Comparison of ENCODE assay signal across 8 cellular contexts in genomic region chr2:112542974-112543760, GRCh38. TPM values are rescaled to one million over a fixed set of nuclear protein-coding genes. Genes with fewer than 3 reads are reported as not detected.
A peak's percentile ranks its signal among the peaks of the same experiment; 100 is the strongest.
DNase-seq lines count a peak whose midpoint lies in the region; ATAC-seq, FAIRE-seq and TF ChIP-seq lines count a peak whose summit lies in the region.

No MANE protein-coding gene starts in this region.

- DNase-seq in activated T-cell treated with anti-CD3 and anti-CD28 coated beads, Interleukin-2, amount 50 U/mL, for 4 hours: no peak
- no peak for DNase-seq in activated T-cell treated with anti-CD3 and anti-CD28 coated beads for 4 hours
- peak; percentile 18 for DNase-seq in LHCN-M2 (ENCODE audit: low read depth)
- peak; percentile 16 for DNase-seq in amniotic epithelial cell (ENCODE audit: low read depth)
- peak; percentile 13 for DNase-seq in HepG2 (ENCODE audit: low spot score)
- DNase-seq in upper lobe of left lung: no peak
- no peak for DNase-seq in stimulated activated naive B cell treated with anti-CD40 and anti-IgM and Interleukin-4, amounts not matched to agents 10 μg/mL and 1 μg/mL and 100 μg/mL, for 72 hours

- no peaks in the 10 kb centered on the region for H3K27me3 Mint-ChIP-seq in activated T-cell treated with anti-CD3 and anti-CD28 coated beads, Interleukin-2, amount 50 U/mL, for 4 hours (ENCODE audit: low read depth)
- H3K27me3 Mint-ChIP-seq in stimulated activated naive B cell treated with anti-CD40 and anti-IgM and Interleukin-4, amounts not matched to agents 10 μg/mL and 1 μg/mL and 100 μg/mL, for 72 hours: no peaks in the 10 kb centered on the region

- peaks cover 10% of the 10 kb centered on the region for H3K4me1 Mint-ChIP-seq in activated T-cell treated with anti-CD3 and anti-CD28 coated beads, Interleukin-2, amount 50 U/mL, for 4 hours (ENCODE audit: low read depth)
- H3K4me1 Mint-ChIP-seq in stimulated activated naive B cell treated with anti-CD40 and anti-IgM and Interleukin-4, amounts not matched to agents 10 μg/mL and 1 μg/mL and 100 μg/mL, for 72 hours: peaks cover 5 to 13% of the 10 kb centered on the region in 2 donors

- 1% methylated on average over 20 of the region's 20 CpGs for WGBS in HepG2 (ENCODE audit: low lambda C conversion rate)
- WGBS in upper lobe of left lung, 2 donors: 7% methylated on average over 20 of the region's 20 CpGs

- peak overlapping the region; percentile 82 for H3K9ac ChIP-seq in HepG2 (ENCODE audit: insufficient read depth, low read depth, low read length)

- H3K9me3 Mint-ChIP-seq in activated T-cell treated with anti-CD3 and anti-CD28 coated beads, Interleukin-2, amount 50 U/mL, for 4 hours: no peaks in the 10 kb centered on the region
- no peaks in the 10 kb centered on the region for H3K9me3 Mint-ChIP-seq in stimulated activated naive B cell treated with anti-CD40 and anti-IgM and Interleukin-4, amounts not matched to agents 10 μg/mL and 1 μg/mL and 100 μg/mL, for 72 hours

- H3K4me1 ChIP-seq in HepG2 (ENCODE audit: insufficient read depth, low read length): peaks cover 26% of the 10 kb centered on the region
- H3K4me1 ChIP-seq in upper lobe of left lung: peaks cover 17 to 31% (median 20%) of the 10 kb centered on the region in 4 donors

- ATAC-seq in activated T-cell treated with anti-CD3 and anti-CD28 coated beads, Interleukin-2, amount 50 U/mL, for 4 hours: peak; percentile 44 to 53
- peak; percentile 14 for ATAC-seq in HepG2
- ATAC-seq in upper lobe of left lung (ENCODE audit: low FRiP score in 2 of 2): no peak
- no peak for ATAC-seq in stimulated activated naive B cell treated with anti-CD40 and anti-IgM and Interleukin-4, amounts not matched to agents 10 μg/mL and 1 μg/mL and 100 μg/mL, for 72 hours (replicated peaks)
- ATAC-seq in GM21381 (IDR thresholded peaks at IDR 0.05; ENCODE audit: unreplicated experiment): no peak

- no peak overlapping the region for H3K4me3 Mint-ChIP-seq in activated T-cell treated with anti-CD3 and anti-CD28 coated beads, Interleukin-2, amount 50 U/mL, for 4 hours
- no peak overlapping the region for H3K4me3 Mint-ChIP-seq in stimulated activated naive B cell treated with anti-CD40 and anti-IgM and Interleukin-4, amounts not matched to agents 10 μg/mL and 1 μg/mL and 100 μg/mL, for 72 hours

- no peak for TF ChIP-seq RAD21 in HepG2 (CRISPR knock-in tag; IDR thresholded peaks at IDR 0.05)

- H3K36me3 ChIP-seq in HepG2 (replicated peaks in 1 of 2; ENCODE audit: control insufficient read depth in 1 of 2, insufficient read depth in 2 of 2, low read length in 2 of 2) (peaks cover 8 to 24% of the 10 kb centered on the region in 2 experiments; a peak in 4 of 5 replicates), upper lobe of left lung (peaks cover 0 to 14% (median 3%) of the 10 kb centered on the region in 4 donors)

- no peaks in the 10 kb centered on the region for H4K20me1 ChIP-seq in HepG2 (ENCODE audit: insufficient read depth, low read length)

- POLR2A ChIA-PET in HepG2 (lab: Yijun Ruan, JAX): interaction anchor here (1.0 to 1.6 kb wide), 4 partner anchors 40 to 488 kb away, joined by 3 to 9 read pairs (median 5); partner anchors contain the start of gene TMEM87B

- H3K27ac ChIP-seq in HepG2 (ENCODE audit: extremely low read length, insufficient read depth, low read length) (peak overlapping the region; percentile 84), upper lobe of left lung (peak overlapping the region in 2 of 4 donors; percentile 86 to 93)

- TF ChIP-seq EP300 in HepG2 (IDR thresholded peaks at IDR 0.05; ENCODE audit: low read depth in 2 of 2, low read length in 2 of 2) (no peak), HepG2 (CRISPR knock-in tag; IDR thresholded peaks at IDR 0.05; ENCODE audit: borderline replicate concordance) (no peak), upper lobe of left lung (IDR thresholded peaks at IDR 0.05) (no peak)

- FAIRE-seq in HepG2 (lab: Jason Lieb, UNC): peak; percentile 37

- CTCF ChIA-PET in HepG2 (lab: Yijun Ruan, JAX; ENCODE audit: low intra/inter-chr PET ratio, low total read pairs): no interaction called here

- TF ChIP-seq POLR2A in HepG2 (IDR thresholded peaks at IDR 0.05; ENCODE audit: insufficient read depth in 1 of 2, low read depth in 2 of 2, low read length in 2 of 2) (no peak), upper lobe of left lung (IDR thresholded peaks at IDR 0.05) (no peak)

- peak overlapping the region; percentile 43 for H2AFZ ChIP-seq in HepG2 (ENCODE audit: low read length)

- H3K79me2 ChIP-seq in HepG2 (ENCODE audit: insufficient read depth, low read length): peaks cover 50% of the 10 kb centered on the region

- H3K9me3 ChIP-seq in HepG2 (ENCODE audit: low read length) (no peaks in the 10 kb centered on the region), upper lobe of left lung (no peaks in the 10 kb centered on the region)

- peaks cover 16% of the 10 kb centered on the region for H3K36me3 Mint-ChIP-seq in activated T-cell treated with anti-CD3 and anti-CD28 coated beads, Interleukin-2, amount 50 U/mL, for 4 hours (ENCODE audit: insufficient read depth)
- H3K36me3 Mint-ChIP-seq in stimulated activated naive B cell treated with anti-CD40 and anti-IgM and Interleukin-4, amounts not matched to agents 10 μg/mL and 1 μg/mL and 100 μg/mL, for 72 hours: peaks cover 6 to 7% of the 10 kb centered on the region in 2 donors

- in situ Hi-C loops in HepG2 (cut with HindIII; ENCODE audit: extremely low pct_ligation_motif_present, low pct_unique_long_range_greater_than_20kb): no loop called here

- intact Hi-C loops in HepG2 (cut with micrococcal nuclease; ENCODE audit: unreplicated experiment): loop anchor here (1.0 to 5.0 kb wide), 2 partner anchors 39 to 62 kb away; partner anchors contain the start of gene CHCHD5

- no peaks in the 10 kb centered on the region; a peak in 1 of 5 replicates for H3K27me3 ChIP-seq in HepG2 (ENCODE audit: control insufficient read depth in 1 of 2, insufficient read depth in 2 of 2, low read length in 2 of 2)
- H3K27me3 ChIP-seq in upper lobe of left lung: no peaks in the 10 kb centered on the region

- H3K27ac Mint-ChIP-seq in stimulated activated naive B cell treated with anti-CD40 and anti-IgM and Interleukin-4, amounts not matched to agents 10 μg/mL and 1 μg/mL and 100 μg/mL, for 72 hours: no peak overlapping the region

- no TSS peak for BruUV-seq in HepG2 (replicated peaks; lab: Mats Ljungman, UMichigan)

- H3K4me3 ChIP-seq in HepG2 (replicated peaks in 1 of 3; ENCODE audit: insufficient read depth in 1 of 3, low read depth in 2 of 3, low read length in 3 of 3) (peak overlapping the region; percentile 73 to 96 (median 86)), upper lobe of left lung (peak overlapping the region; percentile 76 to 99 (median 97))

- TF ChIP-seq CTCF in HepG2 (CRISPR knock-in tag; IDR thresholded peaks at IDR 0.05) (peak; percentile 43), upper lobe of left lung (IDR thresholded peaks at IDR 0.05) (no peak)

- peak overlapping the region; percentile 89 for H3K4me2 ChIP-seq in HepG2 (ENCODE audit: low read depth, low read length)

RNA-seq across cellular contexts. Expression of gene POLR1B, which starts 0.9 kb away (rescaled TPM):
- 100 to 1,000 TPM in 1 of 3 donors, 10 to 100 TPM in 2; 79.8 to 104 (median 89.8) TPM for total RNA-seq in activated T-cell treated with anti-CD3 and anti-CD28 coated beads, Interleukin-2, amount 50 U/mL, for 4 hours
- total RNA-seq in LHCN-M2 (2014; rRNA removed) (14.6 and 14.8 TPM in 2 replicates), HepG2 (2016; rRNA removed; fragmentation: Illumina TruSeq; extraction: Trizol) (46.0 and 70.8 TPM in 2 replicates), upper lobe of left lung (10 to 100 TPM in 5 of 6 donors, 1 to 10 TPM in 1; 6.7 to 22.5 (median 14.6) TPM)
- 5.6 TPM for polyA plus RNA-seq in LHCN-M2 (2012)
- total RNA-seq in HepG2 (2016; cell fraction: cytosol; rRNA removed; fragmentation: Illumina TruSeq; extraction: Trizol; ENCODE audit: low read depth): 9.3 and 11.0 TPM in 2 replicates
- 47.1 and 70.7 TPM in 2 replicates for total RNA-seq in HepG2 (2016; cell fraction: insoluble cytoplasmic fraction; rRNA removed; fragmentation: Illumina TruSeq; extraction: Trizol)
- 14.7 and 18.4 TPM in 2 replicates for total RNA-seq in HepG2 (2016; cell fraction: membrane; rRNA removed; fragmentation: Illumina TruSeq; extraction: Trizol)
- 35.3 and 39.0 TPM in 2 replicates for total RNA-seq in HepG2 (2016; cell fraction: nucleus; rRNA removed; fragmentation: Illumina TruSeq; extraction: Trizol)
- 17.5 and 18.3 TPM in 2 replicates for polyA plus RNA-seq in HepG2 (2011; rRNA removed)
- polyA plus RNA-seq in HepG2 (2011; cell fraction: cytosol; rRNA removed): 12.4 and 17.4 TPM in 2 replicates
- polyA plus RNA-seq in HepG2 (2011; cell fraction: nucleus; rRNA removed): 13.5 and 17.5 TPM in 2 replicates
- 25.1 and 28.2 TPM in 2 replicates for polyA plus RNA-seq in HepG2 (2012)
- polyA plus RNA-seq in HepG2 (2016; cell fraction: cytosol; fragmentation: Illumina TruSeq; extraction: Trizol; ENCODE audit: low read depth): 1.7 and 1.8 TPM in 2 replicates
- polyA plus RNA-seq in HepG2 (2016; cell fraction: insoluble cytoplasmic fraction; fragmentation: Illumina TruSeq; extraction: Trizol; ENCODE audit: low read depth): 48.7 and 51.1 TPM in 2 replicates
- 4.7 and 5.1 TPM in 2 replicates for polyA plus RNA-seq in HepG2 (2016; cell fraction: membrane; fragmentation: Illumina TruSeq; extraction: Trizol; ENCODE audit: low read depth)
- polyA plus RNA-seq in HepG2 (2016; cell fraction: nucleus; fragmentation: Illumina TruSeq; extraction: Trizol; ENCODE audit: insufficient read depth, low read depth): 35.3 and 39.0 TPM in 2 replicates
- 113 and 135 TPM in 2 replicates for polyA minus RNA-seq in HepG2 (2011; rRNA and poly(A)+ RNA removed; ENCODE audit: low replicate concordance)
- polyA minus RNA-seq in HepG2 (2011; cell fraction: cytosol; rRNA and poly(A)+ RNA removed): 42.2 and 61.3 TPM in 2 replicates
- 46.6 and 64.0 TPM in 2 replicates for polyA minus RNA-seq in HepG2 (2011; cell fraction: nucleus; rRNA and poly(A)+ RNA removed)

RNA-seq across cellular contexts. Expression of gene CHCHD5, which starts 41.2 kb away (rescaled TPM):
- total RNA-seq in activated T-cell treated with anti-CD3 and anti-CD28 coated beads, Interleukin-2, amount 50 U/mL, for 4 hours: 10 to 100 TPM; 35.2 to 45.9 (median 45.4) TPM
- total RNA-seq in LHCN-M2 (2014; rRNA removed) (22.4 and 32.6 TPM in 2 replicates), HepG2 (2016; rRNA removed; fragmentation: Illumina TruSeq; extraction: Trizol) (22.8 and 23.9 TPM in 2 replicates), upper lobe of left lung (10 to 100 TPM; 13.6 to 44.9 (median 25.4) TPM)
- 94.1 TPM for polyA plus RNA-seq in LHCN-M2 (2012)
- total RNA-seq in HepG2 (2016; cell fraction: cytosol; rRNA removed; fragmentation: Illumina TruSeq; extraction: Trizol; ENCODE audit: low read depth): 27.4 and 35.9 TPM in 2 replicates
- total RNA-seq in HepG2 (2016; cell fraction: insoluble cytoplasmic fraction; rRNA removed; fragmentation: Illumina TruSeq; extraction: Trizol): 21.3 and 24.7 TPM in 2 replicates
- 27.3 and 31.8 TPM in 2 replicates for total RNA-seq in HepG2 (2016; cell fraction: membrane; rRNA removed; fragmentation: Illumina TruSeq; extraction: Trizol)
- total RNA-seq in HepG2 (2016; cell fraction: nucleus; rRNA removed; fragmentation: Illumina TruSeq; extraction: Trizol): 13.0 and 14.1 TPM in 2 replicates
- polyA plus RNA-seq in HepG2 (2011; rRNA removed): 19.0 and 22.7 TPM in 2 replicates
- 20.8 and 43.9 TPM in 2 replicates for polyA plus RNA-seq in HepG2 (2011; cell fraction: cytosol; rRNA removed)
- polyA plus RNA-seq in HepG2 (2011; cell fraction: nucleus; rRNA removed): 36.4 and 41.5 TPM in 2 replicates
- 27.5 and 32.7 TPM in 2 replicates for polyA plus RNA-seq in HepG2 (2012)
- 44.4 and 53.5 TPM in 2 replicates for polyA plus RNA-seq in HepG2 (2016; cell fraction: cytosol; fragmentation: Illumina TruSeq; extraction: Trizol; ENCODE audit: low read depth)
- 36.8 and 37.7 TPM in 2 replicates for polyA plus RNA-seq in HepG2 (2016; cell fraction: insoluble cytoplasmic fraction; fragmentation: Illumina TruSeq; extraction: Trizol; ENCODE audit: low read depth)
- 42.6 and 49.8 TPM in 2 replicates for polyA plus RNA-seq in HepG2 (2016; cell fraction: membrane; fragmentation: Illumina TruSeq; extraction: Trizol; ENCODE audit: low read depth)
- 30.3 TPM in 2 replicates for polyA plus RNA-seq in HepG2 (2016; cell fraction: nucleus; fragmentation: Illumina TruSeq; extraction: Trizol; ENCODE audit: insufficient read depth, low read depth)
- 8.7 and 43.9 TPM in 2 replicates for polyA minus RNA-seq in HepG2 (2011; rRNA and poly(A)+ RNA removed; ENCODE audit: low replicate concordance)
- polyA minus RNA-seq in HepG2 (2011; cell fraction: cytosol; rRNA and poly(A)+ RNA removed): 12.2 and 12.4 TPM in 2 replicates
- polyA minus RNA-seq in HepG2 (2011; cell fraction: nucleus; rRNA and poly(A)+ RNA removed): 10.4 and 12.4 TPM in 2 replicates

Comparison
In these comparisons a context has a peak if more than half of its experiments do, and no peak if none do; other contexts are left out.
1. ATAC-seq: peak in activated T-cell treated with anti-CD3 and anti-CD28 coated beads, Interleukin-2, amount 50 U/mL, for 4 hours (2 of 2) and HepG2 (single experiment); none in upper lobe of left lung (0 of 2), stimulated activated naive B cell treated with anti-CD40 and anti-IgM and Interleukin-4, amounts not matched to agents 10 μg/mL and 1 μg/mL and 100 μg/mL, for 72 hours (0 of 2) and GM21381 (single experiment).
2. DNase-seq: peak in LHCN-M2 (single experiment), amniotic epithelial cell (single experiment) and HepG2 (single experiment); none in activated T-cell treated with anti-CD3 and anti-CD28 coated beads, Interleukin-2, amount 50 U/mL, for 4 hours (single experiment), activated T-cell treated with anti-CD3 and anti-CD28 coated beads for 4 hours (single experiment), upper lobe of left lung (0 of 2) and stimulated activated naive B cell treated with anti-CD40 and anti-IgM and Interleukin-4, amounts not matched to agents 10 μg/mL and 1 μg/mL and 100 μg/mL, for 72 hours (single experiment).